ENCODE assay signal across 1 cellular context in genomic region chr14:103517626-103518415, GRCh38.
A peak's percentile ranks its signal among the peaks of the same experiment; 100 is the strongest.
TF ChIP-seq lines count a peak whose summit lies in the region.

No MANE protein-coding gene starts in this region.

TF ChIP-seq in H1, 55 proteins besides CTCF, POLR2A, EP300 and RAD21:
- TF ChIP-seq CBX8 (IDR thresholded peaks at IDR 0.05; ENCODE audit: borderline replicate concordance, low read depth, low read length): no peak
- peak; percentile 11; the same call in 1 of the 2 replicates for TF ChIP-seq POLR2AphosphoS5 (IDR thresholded peaks at IDR 0.05; ENCODE audit: low read depth, low read length)
- no peak for TF ChIP-seq YY1 (IDR thresholded peaks at IDR 0.05; ENCODE audit: low read depth, low read length)
